Comparison of ENCODE assay signal across 29 cellular contexts in genomic region chr6:148727104-148727503, GRCh38.
"Had no signal": no experiment of that assay in that cellular context is flagged by ENCODE, and none has a peak within 500 bp of the region (broad histone marks: within the 10 kb centered on the region; RNA-seq: fewer than 3 reads in every experiment).

No MANE protein-coding gene starts in this region.

- H3K36me3 ChIP-seq: adrenal gland, ascending aorta, brain microvascular endothelial cell, breast epithelium, cardiac muscle cell had no signal

- DNase-seq: activated effector memory CD4-positive, alpha-beta T cell treated with anti-CD3 and anti-CD28 coated beads, Interleukin-2, amount 50 U/mL, for 16 hours; activated effector memory CD4-positive, alpha-beta T cell treated with Interleukin-2 at 50 U/mL for 16 hours; activated gamma-delta T cell; activated naive CD4-positive, alpha-beta T cell; activated naive CD4-positive, alpha-beta T cell treated with anti-CD3 and anti-CD28 coated beads for 36 hours; activated naive CD4-positive, alpha-beta T cell treated with anti-CD3 and anti-CD28 coated beads, Interleukin-2, amount 10 ng/mL, durations not matched to agents 7 days and 5 days; activated naive CD4-positive, alpha-beta T cell treated with anti-CD3 and anti-CD28 coated beads, Interleukin-2, amount 50 U/mL, for 16 hours; activated naive CD4-positive, alpha-beta T cell treated with Interleukin-2 at 50 U/mL for 16 hours; activated naive CD8-positive, alpha-beta T cell treated with anti-CD3 and anti-CD28 coated beads for 36 hours; activated naive CD8-positive, alpha-beta T cell treated with anti-CD3 and anti-CD28 coated beads, Interleukin-2, amount 10 ng/mL, durations not matched to agents 7 days and 5 days; activated naive CD8-positive, alpha-beta T cell treated with anti-CD3 and anti-CD28 coated beads, Interleukin-2, amount 50 U/mL, for 24 hours; activated T-cell treated with anti-CD3 and anti-CD28 coated beads, Interleukin-2, amount 50 U/mL, for 1 hour; activated T-cell treated with anti-CD3 and anti-CD28 coated beads, Interleukin-2, amount 50 U/mL, for 24 hours; activated T-cell treated with anti-CD3 and anti-CD28 coated beads, Interleukin-2, amount 50 U/mL, for 4 hours; activated T-cell treated with anti-CD3 and anti-CD28 coated beads, Interleukin-2, amount 50 U/mL, for 48 hours; activated T-cell treated with anti-CD3 and anti-CD28 coated beads, Interleukin-2, amount 50 U/mL, for 72 hours; adrenal gland; amniotic stem cell; amygdala; anterior cingulate cortex; aorta; body of pancreas; brain microvascular endothelial cell; caudate nucleus; central memory CD4-positive, alpha-beta T cell; cerebellar nuclear complex had no signal

- H3K4me3 ChIP-seq: adrenal gland, ascending aorta, body of pancreas, breast epithelium, cardiac muscle cell had no signal

- H3K27ac ChIP-seq: adrenal gland, ascending aorta, body of pancreas, brain microvascular endothelial cell, breast epithelium, cardiac muscle cell had no signal

- H3K4me1 ChIP-seq: adrenal gland, ascending aorta, body of pancreas, breast epithelium had no signal

- H3K9me3 ChIP-seq: adrenal gland had no signal
